ENCODE assay signal across 9 cellular contexts in genomic region chr13:107866666-107867623, GRCh38.
DNase-seq lines count a peak whose midpoint lies in the region; ATAC-seq and TF ChIP-seq lines count a peak whose summit lies in the region.
"Had no signal": no experiment of that assay in that cellular context is flagged by ENCODE, and none has a peak within 500 bp of the region (broad histone marks: within the 10 kb centered on the region; RNA-seq: fewer than 3 reads in every experiment).

No MANE protein-coding gene starts in this region.

- H3K27ac ChIP-seq in brain microvascular endothelial cell, result no peak overlapping the region
- no peak overlapping the region for H3K27ac ChIP-seq in thymus (ENCODE audit: low read depth)
- H3K27ac ChIP-seq in adrenal gland, result peak overlapping the region in 1 of 5 donors; percentile 54
- H3K27ac ChIP-seq: epithelial cell of prostate had no signal

- H3K27me3 ChIP-seq in brain microvascular endothelial cell (replicated peaks) (peaks cover 9% of the 10 kb centered on the region), thymus (ENCODE audit: control insufficient read depth, insufficient read depth) (peaks cover 34% of the 10 kb centered on the region), adrenal gland (peaks cover 27% of the 10 kb centered on the region)

- H3K9me3 Mint-ChIP-seq in activated T-helper 17 cell treated with anti-CD3 and anti-CD28 coated beads, Interleukin-2, amount 50 U/mL, for 72 hours, result peaks cover 6% of the 10 kb centered on the region

- H3K36me3 ChIP-seq in brain microvascular endothelial cell (replicated peaks) (no peaks in the 10 kb centered on the region), thymus (ENCODE audit: control insufficient read depth, insufficient read depth) (no peaks in the 10 kb centered on the region), adrenal gland (replicated peaks in 1 of 2) (no peaks in the 10 kb centered on the region)

- peak overlapping the region; percentile 69 for H3K4me3 ChIP-seq in brain microvascular endothelial cell (ENCODE audit: low read depth, low read length)
- peak overlapping the region; percentile 4 for H3K4me3 ChIP-seq in thymus (ENCODE audit: low read length)
- peak overlapping the region in 1 of 4 donors; percentile 39 for H3K4me3 ChIP-seq in adrenal gland

- H3K4me1 ChIP-seq in thymus (ENCODE audit: control insufficient read depth, insufficient read depth, low read length) (no peaks in the 10 kb centered on the region), adrenal gland (replicated peaks in 1 of 2) (peaks cover 0 to 3% of the 10 kb centered on the region in 2 donors)

- H3K9me3 ChIP-seq in thymus (ENCODE audit: control insufficient read depth) (no peaks in the 10 kb centered on the region), adrenal gland (replicated peaks in 1 of 3) (no peaks in the 10 kb centered on the region)

- WGBS in thymus, result 1% methylated on average over 82 of the region's 82 CpGs
- 1 to 2% (median 1%) methylated on average over 36 to 82 of the region's 82 CpGs for WGBS in adrenal gland, 4 donors

- in situ Hi-C loops in brain microvascular endothelial cell (cut with HindIII; ENCODE audit: low pct_ligation_motif_present, low sequenced_read_pairs), result no loop called here

- no peak for ATAC-seq in HG03097 (IDR thresholded peaks at IDR 0.05; ENCODE audit: low FRiP score, unreplicated experiment)
- ATAC-seq in activated T-helper 17 cell treated with anti-CD3 and anti-CD28 coated beads, Interleukin-2, amount 50 U/mL, for 72 hours (replicated peaks), result no peak

- no peak overlapping the region for H3K27ac Mint-ChIP-seq in activated T-helper 17 cell treated with anti-CD3 and anti-CD28 coated beads, Interleukin-2, amount 50 U/mL, for 72 hours

- H3K36me3 Mint-ChIP-seq in activated T-helper 17 cell treated with anti-CD3 and anti-CD28 coated beads, Interleukin-2, amount 50 U/mL, for 72 hours (ENCODE audit: low read depth), result no peaks in the 10 kb centered on the region

- H3K4me3 Mint-ChIP-seq in activated T-helper 17 cell treated with anti-CD3 and anti-CD28 coated beads, Interleukin-2, amount 50 U/mL, for 72 hours, result no peak overlapping the region

- peaks cover 43% of the 10 kb centered on the region for H3K27me3 Mint-ChIP-seq in activated T-helper 17 cell treated with anti-CD3 and anti-CD28 coated beads, Interleukin-2, amount 50 U/mL, for 72 hours

- no peaks in the 10 kb centered on the region for H3K4me1 Mint-ChIP-seq in activated T-helper 17 cell treated with anti-CD3 and anti-CD28 coated beads, Interleukin-2, amount 50 U/mL, for 72 hours

- DNase-seq in DMS114 treated with DMSO at 0.1 percent for 48 hours (lab: John Stamatoyannopoulos, UW; ENCODE audit: unreplicated experiment) (peak; percentile 21), NCI-H187 treated with DMSO at 0.1 percent for 48 hours (lab: John Stamatoyannopoulos, UW) (peak; percentile 52), brain microvascular endothelial cell (no peak), left kidney (ENCODE audit: low read depth, low spot score) (peak; percentile 75), adrenal gland (no peak)

- no peak for TF ChIP-seq POLR2A in adrenal gland (IDR thresholded peaks at IDR 0.05)

- intact Hi-C loops in adrenal gland (cut with DNase I), result no loop called here

- TF ChIP-seq CTCF in brain microvascular endothelial cell (IDR thresholded peaks at IDR 0.05; ENCODE audit: low read depth, low read length, missing control alignments), result no peak
- TF ChIP-seq CTCF in adrenal gland (IDR thresholded peaks at IDR 0.05), result no peak

Comparison
In these comparisons a context has a peak if more than half of its experiments do, and no peak if none do; other contexts are left out.
1. DNase-seq: peak in DMS114 treated with DMSO at 0.1 percent for 48 hours (single experiment), NCI-H187 treated with DMSO at 0.1 percent for 48 hours (single experiment) and left kidney (single experiment); none in brain microvascular endothelial cell (single experiment) and adrenal gland (0 of 7).